12 cellular contexts compared by ENCODE assay signal in genomic region chr4:7904942-7905341, GRCh38. TPM values are rescaled to one million over a fixed set of nuclear protein-coding genes. Genes with fewer than 3 reads are reported as not detected.
A peak's percentile ranks its signal among the peaks of the same experiment; 100 is the strongest.
DNase-seq lines count a peak whose midpoint lies in the region; ATAC-seq and TF ChIP-seq lines count a peak whose summit lies in the region.
"Had no signal": no experiment of that assay in that cellular context is flagged by ENCODE, and none has a peak within 500 bp of the region (broad histone marks: within the 10 kb centered on the region; RNA-seq: fewer than 3 reads in every experiment).

No MANE protein-coding gene starts in this region.

- ATAC-seq in GM18858 (IDR thresholded peaks at IDR 0.05; ENCODE audit: unreplicated experiment): no peak
- ATAC-seq: HCT116 had no signal

- TF ChIP-seq CTCF in dorsolateral prefrontal cortex (IDR thresholded peaks at IDR 0.05 in 54 of 56, conservative IDR thresholded peaks at IDR 0.05 in 2 of 56; ENCODE audit: low read depth in 1 of 56, partially characterized antibody in 56 of 56): no peak
- no peak for TF ChIP-seq CTCF in GM13976 (IDR thresholded peaks at IDR 0.05; ENCODE audit: borderline replicate concordance, control extremely low read depth, extremely low read depth, insufficient read depth, missing control alignments)

- H3K4me3 ChIP-seq in dorsolateral prefrontal cortex: no peak overlapping the region
- H3K4me3 ChIP-seq: body of pancreas had no signal

- intact Hi-C loops in dorsolateral prefrontal cortex (cut with DNase I): no loop called here

- peaks cover 0 to 4% (median 0%) of the 10 kb centered on the region in 45 donors for H3K27me3 ChIP-seq in dorsolateral prefrontal cortex
- H3K27me3 ChIP-seq: body of pancreas had no signal

- peak overlapping the region in 53 of 59 donors; percentile 1 to 92 (median 75) for H3K27ac ChIP-seq in dorsolateral prefrontal cortex

- in situ Hi-C loops in GM13976 (cut with MboI; ENCODE audit: low sequenced_read_pairs, unreplicated experiment): no loop called here

- DNase-seq in NCI-H524 (lab: John Stamatoyannopoulos, UW) (peak; percentile 28 to 60), NCI-H524 treated with DMSO at 0.1 percent for 48 hours (lab: John Stamatoyannopoulos, UW) (no peak), dorsolateral prefrontal cortex (peak in 4 of 10 donors; percentile 20 to 63 (median 48)), middle frontal gyrus (ENCODE audit: extremely low spot score, low spot score) (peak; percentile 39), NCI-H774 (lab: John Stamatoyannopoulos, UW) (no peak), GM13976 (ENCODE audit: low spot score) (no peak)
- DNase-seq in activated T-cell treated with anti-CD3 and anti-CD28 coated beads, Interleukin-2, amount 50 U/mL, for 1 hour: no peak
- DNase-seq: activated CD4-positive, alpha-beta memory T cell treated with anti-CD3 and anti-CD28 coated beads, Interleukin-2, amount 10 ng/mL, durations not matched to agents 7 days and 5 days; left cardiac atrium had no signal

RNA-seq across cellular contexts. Expression of gene AFAP1, which starts 34.7 kb away (rescaled TPM):
- 10 to 100 TPM; 16.0 to 44.2 (median 28.5) TPM for total RNA-seq in dorsolateral prefrontal cortex

Comparison
In these comparisons a context has a peak if more than half of its experiments do, and no peak if none do; other contexts are left out.
1. DNase-seq: peak in NCI-H524 (2 of 2) and middle frontal gyrus (single experiment); none in NCI-H524 treated with DMSO at 0.1 percent for 48 hours (single experiment), NCI-H774 (single experiment), GM13976 (single experiment) and activated T-cell treated with anti-CD3 and anti-CD28 coated beads, Interleukin-2, amount 50 U/mL, for 1 hour (single experiment).